ENCODE assay signal across 11 cellular contexts in genomic region chr1:59155326-59155725, GRCh38.
"Had no signal": no experiment of that assay in that cellular context is flagged by ENCODE, and none has a peak within 500 bp of the region (broad histone marks: within the 10 kb centered on the region; RNA-seq: fewer than 3 reads in every experiment).

No MANE protein-coding gene starts in this region.

- H3K4me3 ChIP-seq: breast epithelium, heart right ventricle, neural progenitor cell, pancreas, skin epidermis had no signal

- H3K27me3 ChIP-seq: breast epithelium, foreskin keratinocyte, heart right ventricle, neural progenitor cell, pancreas had no signal

- ATAC-seq: activated CD8-positive, alpha-beta memory T cell treated with anti-CD3 and anti-CD28 coated beads, Interleukin-2, amount 10 ng/mL, durations not matched to agents 7 days and 5 days; activated naive CD4-positive, alpha-beta T cell treated with anti-CD3 and anti-CD28 coated beads, Interleukin-2, amount 50 U/mL, for 72 hours; foreskin keratinocyte; heart right ventricle had no signal

- H3K9ac ChIP-seq: neural progenitor cell had no signal

- DNase-seq: activated CD8-positive, alpha-beta memory T cell treated with anti-CD3 and anti-CD28 coated beads, Interleukin-2, amount 10 ng/mL, durations not matched to agents 7 days and 5 days; activated effector memory CD4-positive, alpha-beta T cell treated with anti-CD3 and anti-CD28 coated beads, Interleukin-2, amount 50 U/mL, for 16 hours; activated T-cell treated with anti-CD3 and anti-CD28 coated beads, Interleukin-2, amount 50 U/mL, for 24 hours; foreskin keratinocyte; heart right ventricle; left ventricle myocardium superior; pancreas had no signal

- H3K9me3 ChIP-seq: pancreas had no signal

- H3K27ac ChIP-seq: foreskin keratinocyte, neural progenitor cell had no signal

- H3K36me3 ChIP-seq: breast epithelium, heart right ventricle, pancreas had no signal
